19 cellular contexts compared by ENCODE assay signal in the genomic region with DNA sequence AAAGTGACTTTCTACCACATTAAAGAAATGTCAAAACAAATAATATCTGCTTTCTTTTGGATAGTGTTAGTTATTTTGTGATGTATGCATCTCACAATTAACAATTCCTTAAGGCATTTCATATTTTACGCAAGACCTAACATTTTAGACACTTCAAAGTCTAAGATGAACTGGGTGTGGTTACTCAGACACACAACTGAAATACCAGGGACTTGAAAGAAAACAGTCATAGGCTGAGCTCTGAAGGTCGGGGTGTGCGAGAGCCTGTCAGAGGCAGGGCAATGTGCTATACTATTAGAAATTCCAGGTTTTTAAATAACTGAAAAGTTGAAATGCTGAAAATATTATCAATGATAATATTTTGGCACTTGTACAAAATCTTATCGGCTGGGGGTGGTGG.
"Had no signal": no experiment of that assay in that cellular context is flagged by ENCODE, and none has a peak within 500 bp of the region (broad histone marks: within the 10 kb centered on the region; RNA-seq: fewer than 3 reads in every experiment).

No MANE protein-coding gene starts in this region.

- FAIRE-seq: keratinocyte had no signal

- H3K27me3 ChIP-seq: body of pancreas, neural progenitor cell, upper lobe of left lung had no signal

- H3K27ac Mint-ChIP-seq: activated naive CD4-positive, alpha-beta T cell treated with anti-CD3 and anti-CD28 coated beads for 36 hours; activated T-cell treated with anti-CD3 and anti-CD28 coated beads, Interleukin-2, amount 50 U/mL, for 72 hours; neural progenitor cell; progenitor cell of endocrine pancreas; T-helper 2 cell treated with Interferon-gamma antibody and Interleukin-4, amounts not matched to agents 5 μg/mL and 100 μg/mL, for 36 hours; WTC11 had no signal

- ATAC-seq: activated T-cell treated with anti-CD3 and anti-CD28 coated beads, Interleukin-2, amount 50 U/mL, for 72 hours; body of pancreas; left lobe of liver; stimulated activated naive CD8-positive, alpha-beta T cell treated with anti-CD3 and anti-CD28 coated beads, Interleukin-15, Interleukin-2, amounts not matched to agents 100 U/mL and 50 U/mL, for 24 hours; WTC11 had no signal

- H3K9me3 Mint-ChIP-seq: activated naive CD4-positive, alpha-beta T cell treated with anti-CD3 and anti-CD28 coated beads for 36 hours; neural progenitor cell; T-helper 2 cell treated with Interferon-gamma antibody and Interleukin-4, amounts not matched to agents 5 μg/mL and 100 μg/mL, for 36 hours had no signal

- H3K27ac ChIP-seq: neural progenitor cell had no signal

- H3K9me3 ChIP-seq: body of pancreas, upper lobe of left lung had no signal

- H3K36me3 Mint-ChIP-seq: neural progenitor cell, WTC11 had no signal

- H3K4me3 ChIP-seq: body of pancreas, lung, neural progenitor cell, upper lobe of left lung had no signal

- DNase-seq: activated CD4-positive, alpha-beta T cell treated with anti-CD3 and anti-CD28 coated beads, Interleukin-2, amount 50 U/mL, for 4 hours; activated effector memory CD4-positive, alpha-beta T cell treated with Interleukin-2 at 50 U/mL for 16 hours; activated naive CD4-positive, alpha-beta T cell treated with anti-CD3 and anti-CD28 coated beads for 36 hours; activated T-cell treated with anti-CD3 and anti-CD28 coated beads, Interleukin-2, amount 50 U/mL, for 72 hours; anterior cingulate cortex; body of pancreas; naive thymus-derived CD8-positive, alpha-beta T cell; stimulated activated CD4-positive, alpha-beta T cell treated with anti-CD3 and anti-CD28 coated beads, Interleukin-12 subunit alpha, Interleukin-12 subunit beta, amount 100 ng/mL, for 4 hours; stimulated activated CD4-positive, alpha-beta T cell treated with anti-CD3 and anti-CD28 coated beads, Interleukin-4, amount 100 ng/mL, for 4 hours; stimulated activated naive CD8-positive, alpha-beta T cell treated with anti-CD3 and anti-CD28 coated beads, Interleukin-15, Interleukin-2, amounts not matched to agents 100 U/mL and 50 U/mL, for 24 hours; T-cell; upper lobe of left lung had no signal

- H3K36me3 ChIP-seq: neural progenitor cell, upper lobe of left lung had no signal

- H3K4me3 Mint-ChIP-seq: activated naive CD4-positive, alpha-beta T cell treated with anti-CD3 and anti-CD28 coated beads for 36 hours; activated T-cell treated with anti-CD3 and anti-CD28 coated beads, Interleukin-2, amount 50 U/mL, for 72 hours; neural progenitor cell; T-helper 2 cell treated with Interferon-gamma antibody and Interleukin-4, amounts not matched to agents 5 μg/mL and 100 μg/mL, for 36 hours; WTC11 had no signal

- H3K27me3 Mint-ChIP-seq: naive thymus-derived CD8-positive, alpha-beta T cell; T-cell had no signal
